ENCODE assay signal across 2 cellular contexts in genomic region chr14:101383737-101384338, GRCh38.
A peak's percentile ranks its signal among the peaks of the same experiment; 100 is the strongest.
TF ChIP-seq lines count a peak whose summit lies in the region.

No MANE protein-coding gene starts in this region.

TF ChIP-seq in HepG2, 621 proteins besides CTCF, POLR2A, EP300 and RAD21 (continued from another document):
- TF ChIP-seq ZNF512 (CRISPR knock-in tag; IDR thresholded peaks at IDR 0.05), result no peak
TF ChIP-seq in HepG2: peak in this region for 1.

TF ChIP-seq in K562, 482 proteins besides CTCF, POLR2A, EP300 and RAD21 (continued from another document):
- TF ChIP-seq ZNF277 (CRISPR knock-in tag; IDR thresholded peaks at IDR 0.05; ENCODE audit: borderline replicate concordance) (no peak), ARID3B (CRISPR knock-in tag; IDR thresholded peaks at IDR 0.05; ENCODE audit: borderline replicate concordance) (no peak), CBX3 (IDR thresholded peaks at IDR 0.05; ENCODE audit: borderline replicate concordance in 1 of 2, low read length in 2 of 2) (0 out of 3 replicates have a peak, but pooled peaks of 1 of the 2 experiments have one; percentile 44), HOMEZ (CRISPR knock-in tag; IDR thresholded peaks at IDR 0.05) (no peak)
